Comparison of ENCODE assay signal across 8 cellular contexts in the genomic region with DNA sequence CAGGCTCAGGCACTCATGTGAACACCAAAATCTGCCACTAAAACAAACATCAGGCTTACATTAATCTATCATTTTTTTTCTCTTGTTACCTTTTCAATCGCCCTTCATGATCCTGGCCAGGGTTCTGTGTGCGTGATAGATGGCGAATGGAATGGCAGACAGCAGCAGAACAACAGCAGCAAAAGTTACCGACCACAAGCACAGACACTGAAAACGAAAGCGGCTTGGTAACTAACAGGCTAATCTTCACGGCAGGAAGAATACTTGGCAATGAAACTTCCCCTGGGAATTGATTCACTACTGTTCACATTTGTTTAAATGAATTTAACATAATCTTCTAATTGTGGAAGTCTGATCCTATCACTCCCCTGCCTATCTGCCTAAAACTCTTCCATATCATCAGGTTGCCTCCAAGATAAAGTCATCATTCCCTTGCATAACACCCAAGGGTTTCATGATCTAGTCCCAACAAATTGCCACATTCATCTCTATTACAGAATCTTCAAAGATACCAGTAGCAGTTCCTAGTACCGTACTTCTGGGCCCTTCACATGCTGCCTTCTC. TPM values are rescaled to one million over a fixed set of nuclear protein-coding genes. Genes with fewer than 3 reads are reported as not detected.
DNase-seq lines count a peak whose midpoint lies in the region; ATAC-seq and TF ChIP-seq lines count a peak whose summit lies in the region.

No MANE protein-coding gene starts in this region.

- H3K9ac ChIP-seq in HUES64 (ENCODE audit: low read depth, low read length), result peak overlapping the region; percentile 29; the same call in 1 of the 2 replicates

- WGBS in HUES64, result 91% methylated on average over 8 of the region's 8 CpGs

- H3K9me3 ChIP-seq in HUES64 (ENCODE audit: insufficient read depth, low read depth, low read length) (no peaks in the 10 kb centered on the region), lower lobe of right lung (no peaks in the 10 kb centered on the region), upper lobe of right lung (no peaks in the 10 kb centered on the region)

- DNase-seq in brain pericyte (ENCODE audit: low read depth, low spot score) (peak; percentile 41), lower lobe of right lung (no peak), upper lobe of right lung (no peak), KG1 (lab: John Stamatoyannopoulos, UW) (no peak), RKO (ENCODE audit: low spot score) (no peak)

- ATAC-seq in GM19463 (IDR thresholded peaks at IDR 0.05; ENCODE audit: unreplicated experiment), result peak; percentile 44
- peak in 1 of 2 donors; percentile 27 for ATAC-seq in lower lobe of right lung
- ATAC-seq in upper lobe of right lung, result peak; percentile 20
- no peak for ATAC-seq in GM18519 (IDR thresholded peaks at IDR 0.05; ENCODE audit: low FRiP score, unreplicated experiment)

- H3K36me3 ChIP-seq in HUES64 (ENCODE audit: insufficient read depth, low read length), result no peaks in the 10 kb centered on the region
- H3K36me3 ChIP-seq in lower lobe of right lung, result no peaks in the 10 kb centered on the region
- no peaks in the 10 kb centered on the region for H3K36me3 ChIP-seq in upper lobe of right lung

- TF ChIP-seq CTCF in lower lobe of right lung (IDR thresholded peaks at IDR 0.05), result no peak
- no peak for TF ChIP-seq CTCF in upper lobe of right lung (IDR thresholded peaks at IDR 0.05)

- peaks cover 46% of the 10 kb centered on the region for H3K4me1 ChIP-seq in HUES64 (ENCODE audit: insufficient read depth, low read length)
- H3K4me1 ChIP-seq in lower lobe of right lung, result peaks cover 5% of the 10 kb centered on the region
- H3K4me1 ChIP-seq in upper lobe of right lung, result peaks cover 27% of the 10 kb centered on the region

- H3K27ac ChIP-seq in HUES64 (ENCODE audit: low read depth, low read length), result peak overlapping the region; percentile 37; the same call in 1 of the 2 replicates
- H3K27ac ChIP-seq in lower lobe of right lung, result peak overlapping the region; percentile 71
- H3K27ac ChIP-seq in upper lobe of right lung, result peak overlapping the region; percentile 76

- H3K27me3 ChIP-seq in HUES64 (ENCODE audit: insufficient read depth, low read length) (no peaks in the 10 kb centered on the region), lower lobe of right lung (ENCODE audit: low read depth) (no peaks in the 10 kb centered on the region), upper lobe of right lung (no peaks in the 10 kb centered on the region)

- no peak overlapping the region for H3K4me3 ChIP-seq in HUES64 (ENCODE audit: low read length)
- H3K4me3 ChIP-seq in lower lobe of right lung, result peak overlapping the region; percentile 37
- peak overlapping the region; percentile 35 for H3K4me3 ChIP-seq in upper lobe of right lung

- intact Hi-C loops in lower lobe of right lung (cut with DNase I) (no loop called here), upper lobe of right lung (cut with DNase I) (no loop called here)

RNA-seq across cellular contexts. Expression of a gene that starts 28.7 kb away (rescaled TPM):
- polyA plus RNA-seq in HUES64 (2013, experiment 1 of 2), result 26.5 TPM
- 24.3 TPM for polyA plus RNA-seq in HUES64 (2013, experiment 2 of 2)
- total RNA-seq in lower lobe of right lung, result 62.7 TPM
- total RNA-seq in upper lobe of right lung, result 64.6 TPM
